In the genomic region with DNA sequence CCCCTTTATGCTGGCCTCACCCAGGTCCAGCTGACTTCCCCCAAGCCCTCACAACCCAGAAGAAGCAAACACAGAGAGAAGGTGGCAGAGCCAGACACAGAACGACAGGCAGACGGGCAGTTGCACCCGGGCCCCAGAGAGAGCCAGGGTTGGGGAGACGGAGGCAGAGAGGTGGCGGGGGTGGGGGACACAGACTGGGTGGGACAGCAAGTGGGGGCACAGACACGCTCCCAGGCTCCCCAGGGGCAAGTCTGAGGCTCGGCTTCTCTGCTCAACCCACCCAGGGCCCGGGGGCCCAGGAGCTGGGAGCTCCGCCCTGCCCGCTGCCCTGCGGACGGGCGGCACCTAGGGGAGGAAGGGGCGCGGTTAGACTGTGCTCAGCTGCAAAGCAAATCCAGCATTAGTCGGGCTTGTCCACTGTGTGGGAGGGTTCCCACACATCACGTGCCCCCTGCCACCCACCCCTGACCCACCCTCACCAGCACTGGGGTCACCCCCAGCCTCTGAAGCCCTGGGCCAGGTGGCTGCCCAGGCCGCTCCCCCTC, we compare ENCODE assay signal across 11 cellular contexts. TPM values are rescaled to one million over a fixed set of nuclear protein-coding genes. Genes with fewer than 3 reads are reported as not detected.
DNase-seq lines count a peak whose midpoint lies in the region; ATAC-seq and TF ChIP-seq lines count a peak whose summit lies in the region.
"Had no signal": no experiment of that assay in that cellular context is flagged by ENCODE, and none has a peak within 500 bp of the region (broad histone marks: within the 10 kb centered on the region; RNA-seq: fewer than 3 reads in every experiment).

No MANE protein-coding gene starts in this region.

- peak overlapping the region; percentile 33 for H3K4me3 ChIP-seq in thoracic aorta

- no peaks in the 10 kb centered on the region for H3K4me1 ChIP-seq in thoracic aorta (ENCODE audit: control insufficient read depth in 1 of 2, low read depth in 2 of 2)

- peaks cover 9% of the 10 kb centered on the region for H3K36me3 ChIP-seq in thoracic aorta

- no peaks in the 10 kb centered on the region for H3K9me3 Mint-ChIP-seq in activated T-cell treated with anti-CD3 and anti-CD28 coated beads, Interleukin-2, amount 50 U/mL, for 24 hours
- no peaks in the 10 kb centered on the region for H3K9me3 Mint-ChIP-seq in immature natural killer cell
- no peaks in the 10 kb centered on the region for H3K9me3 Mint-ChIP-seq in HFFc6
- H3K9me3 Mint-ChIP-seq: activated T-helper 2 cell treated with anti-CD3 and anti-CD28 coated beads, Interferon-gamma antibody, Interleukin-2, Interleukin-4, amounts not matched to agents 10 μg/mL and 5 μg/mL and 100 μg/mL, durations not matched to agents 14 hours and 24 hours and 36 hours had no signal

- H3K9me3 ChIP-seq in thoracic aorta = no peaks in the 10 kb centered on the region

- no peaks in the 10 kb centered on the region for H3K27me3 ChIP-seq in thoracic aorta (replicated peaks; ENCODE audit: insufficient read depth)

- TF ChIP-seq CTCF in thoracic aorta (IDR thresholded peaks at IDR 0.05) (no peak), HFFc6 (IDR thresholded peaks at IDR 0.05) (no peak)

- no peaks in the 10 kb centered on the region for H3K27me3 Mint-ChIP-seq in activated T-cell treated with anti-CD3 and anti-CD28 coated beads, Interleukin-2, amount 50 U/mL, for 24 hours
- H3K27me3 Mint-ChIP-seq in immature natural killer cell (ENCODE audit: low read depth in 3 of 3) (peaks cover 10 to 19% (median 10%) of the 10 kb centered on the region in 3 donors), HFFc6 (ENCODE audit: insufficient read depth) (peaks cover 12% of the 10 kb centered on the region; the same call in 1 of the 2 replicates)

- H3K36me3 Mint-ChIP-seq in activated T-cell treated with anti-CD3 and anti-CD28 coated beads, Interleukin-2, amount 50 U/mL, for 24 hours (ENCODE audit: low read depth) = peaks cover 36% of the 10 kb centered on the region
- H3K36me3 Mint-ChIP-seq in immature natural killer cell = peaks cover 0 to 15% (median 10%) of the 10 kb centered on the region in 3 donors
- no peaks in the 10 kb centered on the region for H3K36me3 Mint-ChIP-seq in HFFc6 (ENCODE audit: low read depth)

- H3K27ac Mint-ChIP-seq in activated T-cell treated with anti-CD3 and anti-CD28 coated beads, Interleukin-2, amount 50 U/mL, for 24 hours = peak overlapping the region; percentile 86
- H3K27ac Mint-ChIP-seq in immature natural killer cell (peak overlapping the region; percentile 82 to 95 (median 90)), HFFc6 (no peak overlapping the region)
- H3K27ac Mint-ChIP-seq: activated T-helper 2 cell treated with anti-CD3 and anti-CD28 coated beads, Interferon-gamma antibody, Interleukin-2, Interleukin-4, amounts not matched to agents 10 μg/mL and 5 μg/mL and 100 μg/mL, durations not matched to agents 14 hours and 24 hours and 36 hours had no signal

- H3K4me3 Mint-ChIP-seq in activated T-cell treated with anti-CD3 and anti-CD28 coated beads, Interleukin-2, amount 50 U/mL, for 24 hours = peak overlapping the region; percentile 52
- peak overlapping the region; percentile 84 to 94 (median 88) for H3K4me3 Mint-ChIP-seq in immature natural killer cell
- no peak overlapping the region for H3K4me3 Mint-ChIP-seq in HFFc6

- H3K4me1 Mint-ChIP-seq in activated T-cell treated with anti-CD3 and anti-CD28 coated beads, Interleukin-2, amount 50 U/mL, for 24 hours (ENCODE audit: low read depth) = peaks cover 23% of the 10 kb centered on the region
- peaks cover 29 to 31% of the 10 kb centered on the region in 2 donors for H3K4me1 Mint-ChIP-seq in immature natural killer cell
- peaks cover 9% of the 10 kb centered on the region for H3K4me1 Mint-ChIP-seq in HFFc6 (ENCODE audit: low read depth)

- DNase-seq in activated gamma-delta T cell treated with Interleukin-2 at 50 U/mL for 16 hours = peak; percentile 44
- DNase-seq in activated gamma-delta T cell (lab: John Stamatoyannopoulos, UW) = no peak
- peak; percentile 54 for DNase-seq in activated T-cell treated with anti-CD3 and anti-CD28 coated beads, Interleukin-2, amount 50 U/mL, for 24 hours
- DNase-seq in immature natural killer cell = peak; percentile 30 to 40 (median 36)
- no peak for DNase-seq in thoracic aorta (ENCODE audit: low spot score)
- DNase-seq in HFFc6 = no peak
- DNase-seq: effector CD8-positive, alpha-beta T cell; NCI-H2171 treated with DMSO at 0.1 percent for 48 hours had no signal

- ATAC-seq in thoracic aorta (ENCODE audit: insufficient number of reproducible peaks, low FRiP score, low read depth) (no peak), HG03039 (IDR thresholded peaks at IDR 0.05; ENCODE audit: unreplicated experiment) (no peak), HG03571 (IDR thresholded peaks at IDR 0.05; ENCODE audit: unreplicated experiment) (no peak)

- no peak overlapping the region for H3K27ac ChIP-seq in thoracic aorta

RNA-seq across cellular contexts. Expression of a gene that starts 31.3 kb away (rescaled TPM):
- 10 to 100 TPM in 1 of 3 donors, 1 to 10 TPM in 2; 7.0 to 11.8 (median 9.7) TPM for polyA plus RNA-seq in immature natural killer cell
- 1 to 10 TPM in 1 of 2 donors, under 1 TPM in 1; 0.14 to 1.1 TPM for total RNA-seq in thoracic aorta
- total RNA-seq in HFFc6 (2021; fragmentation: NEBNext Ultra II Directional; extraction: Animal tissue kit (Norgen Biotek cat#: 25700)) = 10 to 100 TPM; 11.0 to 22.8 (median 18.6) TPM

RNA-seq across cellular contexts. Expression of a gene that starts 38.3 kb away (rescaled TPM):
- polyA plus RNA-seq in immature natural killer cell = 1 to 10 TPM in 1 of 3 donors, under 1 TPM in 2; 0.52 to 2.1 (median 0.53) TPM
- total RNA-seq in thoracic aorta = 10 to 100 TPM; 15.4 to 15.7 TPM
- 1 to 10 TPM; 1.6 to 2.9 (median 2.2) TPM for total RNA-seq in HFFc6 (2021; fragmentation: NEBNext Ultra II Directional; extraction: Animal tissue kit (Norgen Biotek cat#: 25700))

RNA-seq across cellular contexts. Expression of a gene that starts 50.1 kb away (rescaled TPM):
- polyA plus RNA-seq in immature natural killer cell = 1 to 10 TPM in 2 of 3 donors, under 1 TPM in 1; 0.64 to 1.7 (median 1.4) TPM
- total RNA-seq in thoracic aorta = 100 to 1,000 TPM in 1 of 2 donors, 10 to 100 TPM in 1; 93.2 to 107 TPM
- 100 to 1,000 TPM; 137 to 170 (median 149) TPM for total RNA-seq in HFFc6 (2021; fragmentation: NEBNext Ultra II Directional; extraction: Animal tissue kit (Norgen Biotek cat#: 25700))

Comparison
In these comparisons a context has a peak if more than half of its experiments do, and no peak if none do; other contexts are left out.
1. DNase-seq: peak in activated gamma-delta T cell treated with Interleukin-2 at 50 U/mL for 16 hours (single experiment), activated T-cell treated with anti-CD3 and anti-CD28 coated beads, Interleukin-2, amount 50 U/mL, for 24 hours (single experiment) and immature natural killer cell (3 of 3); none in activated gamma-delta T cell (single experiment), thoracic aorta (single experiment) and HFFc6 (single experiment).
2. RNA of a gene that starts 31.3 kb away (total RNA-seq): 11.0 to 22.8 TPM in HFFc6; 0.14 to 1.1 TPM in thoracic aorta; every median in the first group is over 4 times any median in the second.
3. RNA of a gene that starts 38.3 kb away (total RNA-seq): 15.4 to 15.7 TPM in thoracic aorta; 1.6 to 2.9 TPM in HFFc6; every median in the first group is over 4 times any median in the second.